25 cellular contexts compared by ENCODE assay signal in genomic region chr11:45385844-45386243, GRCh38.
DNase-seq lines count a peak whose midpoint lies in the region; ATAC-seq and TF ChIP-seq lines count a peak whose summit lies in the region.
"Had no signal": no experiment of that assay in that cellular context is flagged by ENCODE, and none has a peak within 500 bp of the region (broad histone marks: within the 10 kb centered on the region; RNA-seq: fewer than 3 reads in every experiment).

No MANE protein-coding gene starts in this region.

- ATAC-seq in GM21529 (IDR thresholded peaks at IDR 0.05; ENCODE audit: unreplicated experiment) (no peak), heart right ventricle (no peak)

- no peaks in the 10 kb centered on the region for H3K36me3 ChIP-seq in Loucy (ENCODE audit: insufficient read depth, low read length)
- no peaks in the 10 kb centered on the region for H3K36me3 ChIP-seq in effector memory CD4-positive, alpha-beta T cell (ENCODE audit: control insufficient read depth, insufficient read depth, low read length)
- H3K36me3 ChIP-seq in heart right ventricle: no peaks in the 10 kb centered on the region
- H3K36me3 ChIP-seq: colonic mucosa had no signal

- DNase-seq in activated effector memory CD4-positive, alpha-beta T cell treated with anti-CD3 and anti-CD28 coated beads, Interleukin-2, amount 50 U/mL, for 16 hours: peak; percentile 70
- no peak for DNase-seq in activated effector memory CD4-positive, alpha-beta T cell treated with Interleukin-2 at 50 U/mL for 16 hours
- peak in 1 of 3 donors; percentile 13 for DNase-seq in effector memory CD4-positive, alpha-beta T cell
- DNase-seq in middle frontal gyrus (ENCODE audit: extremely low spot score, low spot score) (no peak), heart right ventricle (no peak)
- DNase-seq: activated CD4-positive, alpha-beta T cell treated with anti-CD3 and anti-CD28 coated beads, Interleukin-2, amount 50 U/mL, for 48 hours; anterior cingulate cortex; C1 segment of cervical spinal cord; colonic mucosa; GM23248; head of caudate nucleus; HFFc6; kidney; natural killer cell; NCI-H1092 treated with DMSO at 0.1 percent for 48 hours; NCI-H1930; NCI-H524 treated with DMSO at 0.1 percent for 48 hours; PC-9; Right ventricle myocardium superior; stimulated activated CD4-positive, alpha-beta T cell treated with anti-CD3 and anti-CD28 coated beads, Interleukin-2, amount 100 ng/mL, for 24 hours; T1000; WERI-Rb-1 had no signal

- H3K4me1 ChIP-seq in Loucy (ENCODE audit: insufficient read depth, low read length, poor library complexity, severe bottlenecking): peaks cover 43% of the 10 kb centered on the region
- peaks cover 11% of the 10 kb centered on the region for H3K4me1 ChIP-seq in effector memory CD4-positive, alpha-beta T cell (ENCODE audit: control insufficient read depth, insufficient read depth, low read length, poor library complexity, severe bottlenecking)
- H3K4me1 ChIP-seq in heart right ventricle: peaks cover 0 to 4% (median 0%) of the 10 kb centered on the region in 9 donors
- H3K4me1 ChIP-seq: colonic mucosa had no signal

- H3K27ac ChIP-seq in effector memory CD4-positive, alpha-beta T cell (ENCODE audit: insufficient read depth, low read length, poor library complexity, severe bottlenecking): peak overlapping the region; percentile 24
- H3K27ac ChIP-seq in heart right ventricle: no peak overlapping the region
- H3K27ac ChIP-seq: colonic mucosa, GM23248, PC-9, WERI-Rb-1 had no signal

- no peaks in the 10 kb centered on the region for H4K20me1 ChIP-seq in Loucy (ENCODE audit: insufficient read depth, low read length, poor library complexity, severe bottlenecking)

- H3K9me2 ChIP-seq in Loucy (replicated peaks; ENCODE audit: low read depth, low read length): no peaks in the 10 kb centered on the region

- H3F3A ChIP-seq in Loucy (ENCODE audit: low read depth): no peaks in the 10 kb centered on the region

- no peak overlapping the region for H2AFZ ChIP-seq in Loucy (ENCODE audit: low read length)
- H2AFZ ChIP-seq: GM23248, PC-9 had no signal

- intact Hi-C loops in heart right ventricle (cut with DNase I): no loop called here

- H3K27me3 ChIP-seq in Loucy (ENCODE audit: insufficient read depth, low read length, poor library complexity, severe bottlenecking): no peaks in the 10 kb centered on the region
- no peaks in the 10 kb centered on the region for H3K27me3 ChIP-seq in effector memory CD4-positive, alpha-beta T cell (replicated peaks; ENCODE audit: control insufficient read depth, insufficient read depth, low read length, poor library complexity, severe bottlenecking)
- H3K27me3 ChIP-seq in heart right ventricle: peaks cover 0 to 48% (median 39%) of the 10 kb centered on the region in 7 donors
- H3K27me3 ChIP-seq: colonic mucosa had no signal

- TF ChIP-seq CTCF in Loucy (conservative IDR thresholded peaks at IDR 0.05; ENCODE audit: low read length): no peak
- no peak for TF ChIP-seq CTCF in heart right ventricle (IDR thresholded peaks at IDR 0.05)

- H3K4me3 ChIP-seq in Loucy (ENCODE audit: low read length, poor library complexity, severe bottlenecking) (no peak overlapping the region), heart right ventricle (no peak overlapping the region)
- no peak overlapping the region for H3K4me3 ChIP-seq in effector memory CD4-positive, alpha-beta T cell (ENCODE audit: insufficient read depth, low read depth, low read length, poor library complexity, severe bottlenecking)
- H3K4me3 ChIP-seq: colonic mucosa, GM23248, PC-9, smooth muscle cell had no signal

- H3K79me2 ChIP-seq in Loucy (ENCODE audit: insufficient read depth, low read length): no peaks in the 10 kb centered on the region

- H3K4me2 ChIP-seq in Loucy (ENCODE audit: low read depth, low read length, poor library complexity, severe bottlenecking): peak overlapping the region; percentile 57
- H3K4me2 ChIP-seq: PC-9, smooth muscle cell had no signal

- H3K9ac ChIP-seq in Loucy (ENCODE audit: low read depth, low read length, poor library complexity, severe bottlenecking): no peak overlapping the region
- H3K9ac ChIP-seq: GM23248 had no signal

- H3K9me3 ChIP-seq in Loucy (ENCODE audit: insufficient read depth, low read depth, low read length) (no peaks in the 10 kb centered on the region), heart right ventricle (peaks cover 0 to 5% (median 0%) of the 10 kb centered on the region in 11 donors)
- H3K9me3 ChIP-seq in effector memory CD4-positive, alpha-beta T cell (ENCODE audit: control insufficient read depth, low read length): no peaks in the 10 kb centered on the region
- H3K9me3 ChIP-seq: colonic mucosa had no signal

- WGBS in heart right ventricle, 2 donors: 61 to 67% methylated on average over 5 of the region's 5 CpGs
